ENCODE assay signal across 8 cellular contexts in the genomic region with DNA sequence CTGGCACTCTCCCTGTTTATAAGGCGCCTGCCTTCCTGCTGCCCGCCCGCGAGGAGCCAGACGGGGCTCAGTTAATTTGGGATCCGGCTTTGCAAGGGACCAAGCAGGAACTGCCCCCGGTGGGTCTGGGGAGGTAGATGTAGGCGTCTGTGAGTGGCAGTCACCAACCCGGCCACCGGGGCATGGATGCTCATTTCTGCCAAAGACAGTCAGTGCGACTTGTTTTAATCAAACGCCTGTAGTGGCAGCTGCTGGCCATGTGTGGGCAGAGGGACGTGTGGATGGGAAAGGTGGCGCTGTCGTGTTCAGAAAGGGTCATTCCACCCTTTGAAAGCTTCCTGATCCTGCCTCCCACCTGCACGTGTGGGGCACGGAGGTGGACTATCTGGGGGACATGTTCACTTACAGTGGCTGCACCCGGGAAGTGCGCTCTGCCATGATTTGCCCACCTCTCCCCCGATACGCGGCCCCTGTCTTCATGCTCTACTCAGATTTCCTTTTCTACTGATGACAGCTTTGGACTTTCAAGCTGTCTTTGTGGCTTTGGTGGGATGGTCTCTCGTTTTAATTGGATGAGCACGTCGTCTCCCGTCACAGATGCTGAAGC.
DNase-seq lines count a peak whose midpoint lies in the region; ATAC-seq and TF ChIP-seq lines count a peak whose summit lies in the region.

No MANE protein-coding gene starts in this region.

- no peaks in the 10 kb centered on the region for H3K36me3 ChIP-seq in muscle layer of duodenum (ENCODE audit: control insufficient read depth in 1 of 2, insufficient read depth in 2 of 2, low read length in 2 of 2)

- ATAC-seq in HG02973 (IDR thresholded peaks at IDR 0.05; ENCODE audit: unreplicated experiment) = no peak
- ATAC-seq in GM19452 (IDR thresholded peaks at IDR 0.05; ENCODE audit: unreplicated experiment) = no peak
- no peak for ATAC-seq in HG02642 (IDR thresholded peaks at IDR 0.05; ENCODE audit: poor library complexity, unreplicated experiment)

- H3K27ac ChIP-seq in muscle layer of duodenum (ENCODE audit: low read length) = no peak overlapping the region

- no peaks in the 10 kb centered on the region for H3K27me3 ChIP-seq in muscle layer of duodenum (ENCODE audit: low read depth, low read length)

- peak; percentile 17 for TF ChIP-seq CTCF in GM12864 (IDR thresholded peaks at IDR 0.05; ENCODE audit: low read depth, low read length, missing control alignments)

- H3K4me1 ChIP-seq in muscle layer of duodenum (ENCODE audit: control insufficient read depth in 1 of 2, insufficient read depth in 2 of 2, low read length in 2 of 2) = peaks cover 9 to 83% of the 10 kb centered on the region in 2 donors

- H3K4me3 ChIP-seq in GM12864 (ENCODE audit: low read depth, low read length) = no peak overlapping the region
- H3K4me3 ChIP-seq in muscle layer of duodenum (ENCODE audit: low read depth in 1 of 2, low read length in 2 of 2) = peak overlapping the region; percentile 48 to 59

- DNase-seq in GM12864 (ENCODE audit: low read depth) (no peak), NCI-H524 (lab: John Stamatoyannopoulos, UW) (peak; percentile 77 to 92), dermis blood vessel endothelial cell (peak; percentile 72)
- no peak for DNase-seq in stimulated activated CD8-positive, alpha-beta memory T cell treated with anti-CD3 and anti-CD28 coated beads, Interleukin-4, amount 100 ng/mL, for 48 hours

- no peaks in the 10 kb centered on the region for H3K9me3 ChIP-seq in muscle layer of duodenum (ENCODE audit: control insufficient read depth in 1 of 2, low read length in 2 of 2)

Comparison
In these comparisons a context has a peak if more than half of its experiments do, and no peak if none do; other contexts are left out.
1. DNase-seq: peak in NCI-H524 (2 of 2) and dermis blood vessel endothelial cell (single experiment); none in GM12864 (single experiment) and stimulated activated CD8-positive, alpha-beta memory T cell treated with anti-CD3 and anti-CD28 coated beads, Interleukin-4, amount 100 ng/mL, for 48 hours (single experiment).